ENCODE assay signal across 8 cellular contexts in genomic region chr1:182614796-182615451, GRCh38. TPM values are rescaled to one million over a fixed set of nuclear protein-coding genes. Genes with fewer than 3 reads are reported as not detected.
A peak's percentile ranks its signal among the peaks of the same experiment; 100 is the strongest.
DNase-seq lines count a peak whose midpoint lies in the region; ATAC-seq and TF ChIP-seq lines count a peak whose summit lies in the region.

No MANE protein-coding gene starts in this region.

- H3K4me1 ChIP-seq in testis = peaks cover 8% of the 10 kb centered on the region

- H3K36me3 ChIP-seq in testis (ENCODE audit: low read depth, missing control alignments) = no peaks in the 10 kb centered on the region

- TF ChIP-seq POLR2A in testis (IDR thresholded peaks at IDR 0.05) = no peak

- H3K4me3 ChIP-seq in fibroblast of the aortic adventitia (ENCODE audit: low read depth, low read length) (peak overlapping the region; percentile 50), testis (peak overlapping the region; percentile 47 to 63)

- DNase-seq in AML-193 (lab: John Stamatoyannopoulos, UW) (peak; percentile 53 to 68), fibroblast of the aortic adventitia (ENCODE audit: low read depth) (peak; percentile 83), testis (peak; percentile 83)
- peak; percentile 13 for DNase-seq in activated effector memory CD4-positive, alpha-beta T cell treated with Interleukin-2 at 50 U/mL for 16 hours
- peak; percentile 88 for DNase-seq in natural killer cell treated with Interleukin-12 subunit alpha and Interleukin-12 subunit beta and Interleukin-15 and Interleukin-18, amount 100 ng/mL, for 72 hours (ENCODE audit: low spot score)

- 1 to 2% methylated on average over 44 to 56 of the region's 56 CpGs for WGBS in testis, 2 donors

- H3K27me3 ChIP-seq in testis = no peaks in the 10 kb centered on the region

- peak overlapping the region; percentile 73 to 82 for H3K27ac Mint-ChIP-seq in natural killer cell treated with Interleukin-12 subunit alpha and Interleukin-12 subunit beta and Interleukin-15 and Interleukin-18, amount 100 ng/mL, for 72 hours

- ATAC-seq in GM19025 (IDR thresholded peaks at IDR 0.05; ENCODE audit: low read depth, unreplicated experiment) (peak; percentile 37), HG03432 (IDR thresholded peaks at IDR 0.05; ENCODE audit: unreplicated experiment) (peak; percentile 44)
- peak; percentile 69 to 81 for ATAC-seq in natural killer cell treated with Interleukin-12 subunit alpha and Interleukin-12 subunit beta and Interleukin-15 and Interleukin-18, amount 100 ng/mL, for 72 hours

- peak overlapping the region; percentile 79 for H3K4me3 Mint-ChIP-seq in natural killer cell treated with Interleukin-12 subunit alpha and Interleukin-12 subunit beta and Interleukin-15 and Interleukin-18, amount 100 ng/mL, for 72 hours

- H3K27ac ChIP-seq in testis = peak overlapping the region; percentile 85 to 89

- H3K4me1 Mint-ChIP-seq in natural killer cell treated with Interleukin-12 subunit alpha and Interleukin-12 subunit beta and Interleukin-15 and Interleukin-18, amount 100 ng/mL, for 72 hours (ENCODE audit: low read depth in 2 of 2) = peaks cover 60 to 70% of the 10 kb centered on the region in 2 donors

- no peaks in the 10 kb centered on the region for H3K9me3 ChIP-seq in testis

- H3K27me3 Mint-ChIP-seq in natural killer cell treated with Interleukin-12 subunit alpha and Interleukin-12 subunit beta and Interleukin-15 and Interleukin-18, amount 100 ng/mL, for 72 hours = peaks cover 9 to 34% of the 10 kb centered on the region in 2 donors

- intact Hi-C loops in testis (cut with DNase I; ENCODE audit: low total_unique reads) = no loop called here

- H3K36me3 Mint-ChIP-seq in natural killer cell treated with Interleukin-12 subunit alpha and Interleukin-12 subunit beta and Interleukin-15 and Interleukin-18, amount 100 ng/mL, for 72 hours = no peaks in the 10 kb centered on the region

- H3K9me3 Mint-ChIP-seq in natural killer cell treated with Interleukin-12 subunit alpha and Interleukin-12 subunit beta and Interleukin-15 and Interleukin-18, amount 100 ng/mL, for 72 hours = no peaks in the 10 kb centered on the region

- no peak for TF ChIP-seq CTCF in fibroblast of the aortic adventitia (IDR thresholded peaks at IDR 0.05; ENCODE audit: insufficient read depth, low read length)
- no peak for TF ChIP-seq CTCF in testis (IDR thresholded peaks at IDR 0.05)

TF ChIP-seq in PFSK-1, 5 proteins besides CTCF, POLR2A, EP300 and RAD21:
- TF ChIP-seq REST (IDR thresholded peaks at IDR 0.05; ENCODE audit: insufficient read depth in 1 of 2, low read depth in 2 of 2, low read length in 2 of 2) = peak in 1 of 2 experiments; percentile 63; a peak in 2 of 4 replicates
- no peak; the same call in 1 of the 2 replicates for TF ChIP-seq POLR2AphosphoS5 (IDR thresholded peaks at IDR 0.05; ENCODE audit: low read depth, low read length)
- no peak for TF ChIP-seq FOXP2 (optimal IDR thresholded peaks at IDR 0.05; ENCODE audit: borderline replicate concordance, extremely low read depth, extremely low read length, insufficient read depth)
- TF ChIP-seq TAF1 (IDR thresholded peaks at IDR 0.05; ENCODE audit: borderline replicate concordance, insufficient read depth, low read length) = 0 out of 2 replicates have a peak, but pooled peaks have one; percentile 30
TF ChIP-seq in PFSK-1: peak in this region for 2.

RNA-seq across cellular contexts. Expression of gene RGS16, which starts 10.7 kb away (rescaled TPM):
- polyA plus RNA-seq in PFSK-1 (2012; ENCODE audit: insufficient read length, low read depth) = 3.7 TPM
- total RNA-seq in fibroblast of the aortic adventitia (ENCODE audit: low replicate concordance) (2.3 and 2.5 TPM in 2 replicates), testis (1 to 10 TPM in 1 of 2 donors, under 1 TPM in 1; 0.93 to 1.3 TPM)
- 100 to 1,000 TPM in 1 of 2 donors, 10 to 100 TPM in 1; 33.0 to 102 TPM for total RNA-seq in natural killer cell treated with Interleukin-12 subunit alpha and Interleukin-12 subunit beta and Interleukin-15 and Interleukin-18, amount 100 ng/mL, for 72 hours
- 3.2 TPM for polyA plus RNA-seq in testis (ENCODE audit: insufficient read depth, low read depth, low replicate concordance)

RNA-seq across cellular contexts. Expression of gene RNASEL, which starts 25.9 kb away (rescaled TPM):
- polyA plus RNA-seq in PFSK-1 (2012; ENCODE audit: insufficient read length, low read depth) = 0.24 TPM
- 9.5 and 12.3 TPM in 2 replicates for total RNA-seq in fibroblast of the aortic adventitia (ENCODE audit: low replicate concordance)
- total RNA-seq in natural killer cell treated with Interleukin-12 subunit alpha and Interleukin-12 subunit beta and Interleukin-15 and Interleukin-18, amount 100 ng/mL, for 72 hours = 1 to 10 TPM; 3.0 to 5.1 TPM
- 1 to 10 TPM; 5.4 to 7.5 TPM for total RNA-seq in testis
- polyA plus RNA-seq in testis (ENCODE audit: insufficient read depth, low read depth, low replicate concordance) = 4.7 TPM

Comparison
In these comparisons a context has a peak if more than half of its experiments do, and no peak if none do; other contexts are left out.
1. Peak in every context shown above with its lines: DNase-seq, ATAC-seq, H3K4me3 ChIP-seq and H3K27ac ChIP-seq.
2. DNase-seq: peak in every context shown above with its lines; median percentile 88 in natural killer cell treated with Interleukin-12 subunit alpha and Interleukin-12 subunit beta and Interleukin-15 and Interleukin-18, amount 100 ng/mL, for 72 hours; 83 in fibroblast of the aortic adventitia; 83 in testis; 60 in AML-193; 13 in activated effector memory CD4-positive, alpha-beta T cell treated with Interleukin-2 at 50 U/mL for 16 hours.